Comparison of ENCODE assay signal across 10 cellular contexts in genomic region chr4:108774809-108775530, GRCh38. TPM values are rescaled to one million over a fixed set of nuclear protein-coding genes. Genes with fewer than 3 reads are reported as not detected.
DNase-seq lines count a peak whose midpoint lies in the region; ATAC-seq, FAIRE-seq and TF ChIP-seq lines count a peak whose summit lies in the region.
"Had no signal": no experiment of that assay in that cellular context is flagged by ENCODE, and none has a peak within 500 bp of the region (broad histone marks: within the 10 kb centered on the region; RNA-seq: fewer than 3 reads in every experiment).

No MANE protein-coding gene starts in this region.

- intact Hi-C loops in kidney (cut with DNase I): no loop called here

- no peak overlapping the region for H3K27ac ChIP-seq in kidney (ENCODE audit: low read depth in 2 of 2, low read length in 2 of 2)

- no peak overlapping the region for H3K9ac ChIP-seq in kidney (ENCODE audit: low read length in 2 of 2)

- H3K27me3 ChIP-seq in bronchial epithelial cell (ENCODE audit: control insufficient read depth, insufficient read depth, low read length): no peaks in the 10 kb centered on the region

- TF ChIP-seq CTCF in bronchial epithelial cell (IDR thresholded peaks at IDR 0.05; ENCODE audit: insufficient read depth, low read length, severe bottlenecking) (peak; percentile 1), kidney (IDR thresholded peaks at IDR 0.05; ENCODE audit: borderline replicate concordance, extremely low read depth, insufficient read depth) (peak; percentile 14)

- H3K4me3 ChIP-seq in bronchial epithelial cell (ENCODE audit: low read depth, low read length) (no peak overlapping the region), kidney (ENCODE audit: low read length in 2 of 2) (no peak overlapping the region)

- H3K9me3 ChIP-seq in kidney (ENCODE audit: control insufficient read depth in 1 of 2, low read length in 2 of 2): no peaks in the 10 kb centered on the region

- H3K36me3 ChIP-seq in bronchial epithelial cell (ENCODE audit: control insufficient read depth, insufficient read depth, low read length) (no peaks in the 10 kb centered on the region), kidney (ENCODE audit: control insufficient read depth in 1 of 2, insufficient read depth in 2 of 2, low read length in 2 of 2) (no peaks in the 10 kb centered on the region)

- H3K4me1 ChIP-seq in kidney (ENCODE audit: control insufficient read depth in 1 of 2, insufficient read depth in 1 of 2, low read depth in 1 of 2, low read length in 2 of 2): no peaks in the 10 kb centered on the region

- no peak for ATAC-seq in GM21423 (IDR thresholded peaks at IDR 0.05; ENCODE audit: unreplicated experiment)
- no peak for ATAC-seq in HG02852 (IDR thresholded peaks at IDR 0.05; ENCODE audit: unreplicated experiment)
- no peak for ATAC-seq in HG03354 (IDR thresholded peaks at IDR 0.05; ENCODE audit: poor library complexity, severe bottlenecking, unreplicated experiment)
- ATAC-seq: effector memory CD8-positive, alpha-beta T cell had no signal

- no peak for FAIRE-seq in bronchial epithelial cell (lab: Jason Lieb, UNC)
- no peak for FAIRE-seq in kidney (lab: Jason Lieb, UNC)

- peak; percentile 12 for DNase-seq in HT-29 (ENCODE audit: low spot score)
- no peak for DNase-seq in bronchial epithelial cell (ENCODE audit: low read depth)
- no peak for DNase-seq in kidney
- peak; percentile 11 for DNase-seq in renal cortical epithelial cell (ENCODE audit: low read depth)
- DNase-seq in central memory CD4-positive, alpha-beta T cell: no peak
- DNase-seq: effector memory CD8-positive, alpha-beta T cell; naive B cell had no signal

RNA-seq across cellular contexts. Expression of gene ETNPPL, which starts 12.1 kb away (rescaled TPM):
- total RNA-seq in HT-29 (2014; rRNA removed; shearing (Covaris generic)): not detected in 2 replicates
- total RNA-seq in bronchial epithelial cell (not detected in 2 replicates), kidney (not detected), renal cortical epithelial cell (not detected in 2 replicates)
- polyA plus RNA-seq in kidney (ENCODE audit: insufficient read depth, low read depth, low replicate concordance): 1.7 TPM

Comparison
In these comparisons a context has a peak if more than half of its experiments do, and no peak if none do; other contexts are left out.
1. DNase-seq: peak in HT-29 (single experiment) and renal cortical epithelial cell (single experiment); none in bronchial epithelial cell (single experiment), kidney (single experiment) and central memory CD4-positive, alpha-beta T cell (single experiment).